Comparison of ENCODE assay signal across 39 cellular contexts in the genomic region with DNA sequence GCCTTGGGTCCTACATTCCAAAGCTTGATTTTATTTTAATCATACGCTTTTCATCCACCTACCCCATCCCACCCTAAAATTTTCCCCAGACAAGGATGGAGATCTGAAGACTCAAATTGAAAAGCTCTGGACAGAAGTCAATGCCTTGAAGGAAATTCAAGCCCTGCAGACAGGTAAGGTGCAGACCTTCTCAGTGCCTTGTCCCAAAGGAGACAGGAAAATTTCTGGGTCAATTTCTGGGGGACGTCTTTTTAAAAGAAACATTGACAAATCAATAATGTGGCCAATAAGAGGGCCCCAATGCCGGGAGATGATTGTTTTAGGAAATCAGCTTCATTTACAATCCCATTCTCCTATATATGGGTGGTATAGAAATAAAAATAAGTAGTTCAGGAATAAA. TPM values are rescaled to one million over a fixed set of nuclear protein-coding genes. Genes with fewer than 3 reads are reported as not detected.
"Had no signal": no experiment of that assay in that cellular context is flagged by ENCODE, and none has a peak within 500 bp of the region (broad histone marks: within the 10 kb centered on the region; RNA-seq: fewer than 3 reads in every experiment).

No MANE protein-coding gene starts in this region.

- H3K9me3 ChIP-seq: adrenal gland, ascending aorta, body of pancreas, breast epithelium had no signal

- H3K27me3 ChIP-seq: ascending aorta, body of pancreas, brain microvascular endothelial cell, cardiac muscle cell had no signal

- FAIRE-seq: astrocyte, bronchial epithelial cell had no signal

- H3K4me1 ChIP-seq: adrenal gland, ascending aorta, body of pancreas, breast epithelium had no signal

- DNase-seq: activated effector memory CD4-positive, alpha-beta T cell treated with anti-CD3 and anti-CD28 coated beads, Interleukin-2, amount 50 U/mL, for 16 hours; activated effector memory CD4-positive, alpha-beta T cell treated with Interleukin-2 at 50 U/mL for 16 hours; activated gamma-delta T cell; activated gamma-delta T cell treated with Interleukin-2 at 50 U/mL for 16 hours; activated naive CD4-positive, alpha-beta T cell; activated naive CD4-positive, alpha-beta T cell treated with anti-CD3 and anti-CD28 coated beads for 36 hours; activated naive CD4-positive, alpha-beta T cell treated with anti-CD3 and anti-CD28 coated beads, Interleukin-2, amount 10 ng/mL, durations not matched to agents 7 days and 5 days; activated naive CD4-positive, alpha-beta T cell treated with anti-CD3 and anti-CD28 coated beads, Interleukin-2, amount 50 U/mL, for 16 hours; activated naive CD4-positive, alpha-beta T cell treated with Interleukin-2 at 50 U/mL for 16 hours; activated naive CD8-positive, alpha-beta T cell treated with anti-CD3 and anti-CD28 coated beads for 36 hours; activated naive CD8-positive, alpha-beta T cell treated with anti-CD3 and anti-CD28 coated beads, Interleukin-2, amount 10 ng/mL, durations not matched to agents 7 days and 5 days; activated naive CD8-positive, alpha-beta T cell treated with anti-CD3 and anti-CD28 coated beads, Interleukin-2, amount 50 U/mL, for 24 hours; activated T-cell treated with anti-CD3 and anti-CD28 coated beads, Interleukin-2, amount 50 U/mL, for 1 hour; activated T-cell treated with anti-CD3 and anti-CD28 coated beads, Interleukin-2, amount 50 U/mL, for 24 hours; activated T-cell treated with anti-CD3 and anti-CD28 coated beads, Interleukin-2, amount 50 U/mL, for 4 hours; activated T-cell treated with anti-CD3 and anti-CD28 coated beads, Interleukin-2, amount 50 U/mL, for 48 hours; activated T-cell treated with anti-CD3 and anti-CD28 coated beads, Interleukin-2, amount 50 U/mL, for 72 hours; adrenal gland; amniotic stem cell; amygdala; anterior cingulate cortex; aorta; body of pancreas; brain microvascular endothelial cell; caudate nucleus; cerebellar nuclear complex had no signal

- ATAC-seq: activated naive CD4-positive, alpha-beta T cell treated with anti-CD3 and anti-CD28 coated beads, Interleukin-2, amount 50 U/mL, for 72 hours; activated naive CD8-positive, alpha-beta T cell treated with anti-CD3 and anti-CD28 coated beads, Interleukin-2, amount 50 U/mL, for 24 hours; activated T-cell treated with anti-CD3 and anti-CD28 coated beads, Interleukin-2, amount 50 U/mL, for 4 hours; activated T-cell treated with anti-CD3 and anti-CD28 coated beads, Interleukin-2, amount 50 U/mL, for 72 hours; activated T-helper 17 cell treated with anti-CD3 and anti-CD28 coated beads, Interleukin-2, amount 50 U/mL, for 72 hours; body of pancreas had no signal

- H3K36me3 ChIP-seq: adrenal gland, ascending aorta, brain microvascular endothelial cell, breast epithelium, cardiac muscle cell had no signal

- H3K4me3 ChIP-seq: adrenal gland, ascending aorta, body of pancreas, breast epithelium, cardiac muscle cell had no signal

- H3K27ac ChIP-seq: adrenal gland, ascending aorta, body of pancreas, brain microvascular endothelial cell, breast epithelium, cardiac muscle cell had no signal

RNA-seq across cellular contexts. Expression of gene CLEC3A, which starts 5.7 kb away (rescaled TPM):
- total RNA-seq: activated naive CD4-positive, alpha-beta T cell treated with anti-CD3 and anti-CD28 coated beads for 36 hours; activated naive CD4-positive, alpha-beta T cell treated with anti-CD3 and anti-CD28 coated beads, Interleukin-2, amount 50 U/mL, for 72 hours; activated naive CD8-positive, alpha-beta T cell treated with anti-CD3 and anti-CD28 coated beads for 36 hours; activated naive CD8-positive, alpha-beta T cell treated with anti-CD3 and anti-CD28 coated beads, Interleukin-2, amount 10 ng/mL, durations not matched to agents 7 days and 5 days; activated T-cell treated with anti-CD3 and anti-CD28 coated beads, Interleukin-2, amount 50 U/mL, for 4 hours; activated T-cell treated with anti-CD3 and anti-CD28 coated beads, Interleukin-2, amount 50 U/mL, for 72 hours; activated T-helper 1 cell treated with anti-CD3 and anti-CD28 coated beads, Interleukin-12 subunit alpha, Interleukin-12 subunit beta, Interleukin-2, Interleukin-4 antibody, amounts not matched to agents 30 ng/mL and 10 ng/mL and 1 ng/mL, durations not matched to agents 14 hours and 24 hours and 36 hours; activated T-helper 17 cell treated with anti-CD3 and anti-CD28 coated beads, Interleukin-2, amount 50 U/mL, for 72 hours; activated T-helper 2 cell treated with anti-CD3 and anti-CD28 coated beads, Interferon-gamma antibody, Interleukin-2, Interleukin-4, amounts not matched to agents 10 μg/mL and 5 μg/mL and 100 μg/mL, durations not matched to agents 14 hours and 24 hours and 36 hours; adrenal gland; aorta; ascending aorta; astrocyte; body of pancreas; bronchial epithelial cell; cardiac muscle cell; cardiac septum; cerebellum; chondrocyte had no signal
- polyA plus RNA-seq: adipose tissue, adrenal gland, aorta, cardiac muscle cell had no signal
